In the genomic region with DNA sequence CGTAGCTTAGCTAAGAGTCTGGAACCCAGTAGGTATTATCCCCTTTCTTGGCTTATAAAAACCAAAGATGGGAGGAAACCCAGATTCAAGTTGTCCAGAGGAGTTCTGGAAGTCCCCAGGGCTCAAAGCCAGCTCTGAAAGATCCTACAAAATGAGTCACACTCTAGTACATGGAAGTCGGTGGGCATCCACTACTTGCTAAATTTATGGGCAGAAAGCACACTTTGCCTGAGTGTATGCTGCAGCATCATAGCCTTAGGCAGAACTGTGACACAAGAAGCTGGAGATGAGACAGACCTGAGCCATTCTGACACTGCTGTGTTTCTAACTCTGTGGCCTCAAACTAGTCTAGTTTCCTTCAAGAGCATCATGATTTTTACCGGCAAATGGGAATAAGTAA, we compare ENCODE assay signal across 26 cellular contexts.
DNase-seq lines count a peak whose midpoint lies in the region; ATAC-seq and TF ChIP-seq lines count a peak whose summit lies in the region.
"Had no signal": no experiment of that assay in that cellular context is flagged by ENCODE, and none has a peak within 500 bp of the region (broad histone marks: within the 10 kb centered on the region; RNA-seq: fewer than 3 reads in every experiment).

No MANE protein-coding gene starts in this region.

- no peak overlapping the region for H2AK9ac ChIP-seq in IMR-90 (replicated peaks; ENCODE audit: low read depth, low read length, poor library complexity)

- WGBS in IMR-90 (ENCODE audit: extremely low coverage in 2 of 2, insufficient read length in 1 of 2), 2 experiments = no CpG with 5 or more reads among the region's 3 CpGs
- 66 to 67% methylated on average over 2 to 3 of the region's 3 CpGs for WGBS in esophagus squamous epithelium, 2 donors

- H3K4me1 ChIP-seq in IMR-90 (ENCODE audit: control insufficient read depth, insufficient read depth, low read length) (no peaks in the 10 kb centered on the region), esophagus squamous epithelium (no peaks in the 10 kb centered on the region)
- H3K4me1 ChIP-seq: BLaER1 treated with 17β-estradiol and CSF1 and Interleukin-3, amounts not matched to agents 10 nM and 100 nM; Caco-2; heart right ventricle; left lung had no signal

- H3K56ac ChIP-seq in IMR-90 (ENCODE audit: extremely low read depth, insufficient read depth, low read length) = no peak overlapping the region

- ATAC-seq in IMR-90 (ENCODE audit: low read depth) (no peak), GM18867 (IDR thresholded peaks at IDR 0.05; ENCODE audit: unreplicated experiment) (no peak)
- ATAC-seq: activated CD8-positive, alpha-beta T cell treated with anti-CD3 and anti-CD28 coated beads for 36 hours; effector memory CD8-positive, alpha-beta T cell; HCT116; heart right ventricle; HepG2; left lung; naive thymus-derived CD8-positive, alpha-beta T cell had no signal

- TF ChIP-seq CTCF in AG04449 (IDR thresholded peaks at IDR 0.05; ENCODE audit: insufficient read depth, low read length, missing control alignments) = no peak
- no peak for TF ChIP-seq CTCF in IMR-90 (conservative IDR thresholded peaks at IDR 0.05; ENCODE audit: low read depth, low read length)
- TF ChIP-seq CTCF in brain microvascular endothelial cell (IDR thresholded peaks at IDR 0.05; ENCODE audit: low read depth, low read length, missing control alignments) = no peak
- TF ChIP-seq CTCF in foreskin fibroblast (IDR thresholded peaks at IDR 0.05; ENCODE audit: low read depth, low read length) = no peak
- no peak for TF ChIP-seq CTCF in esophagus squamous epithelium (IDR thresholded peaks at IDR 0.05)

- H2BK15ac ChIP-seq in IMR-90 (ENCODE audit: low read depth, low read length) = no peak overlapping the region

- intact Hi-C loops in IMR-90 (cut with micrococcal nuclease) = no loop called here
- intact Hi-C loops in esophagus squamous epithelium (cut with DNase I) = no loop called here

- no peak overlapping the region for H3K4ac ChIP-seq in IMR-90 (ENCODE audit: low read depth, low read length)

- H3K36me3 ChIP-seq in IMR-90 (ENCODE audit: control insufficient read depth, insufficient read depth, low read length) (no peaks in the 10 kb centered on the region), brain microvascular endothelial cell (replicated peaks) (no peaks in the 10 kb centered on the region), esophagus squamous epithelium (no peaks in the 10 kb centered on the region)
- H3K36me3 ChIP-seq: heart right ventricle, left lung had no signal

- H3K23ac ChIP-seq in IMR-90 (ENCODE audit: low read depth, low read length) = no peak overlapping the region

- CTCF ChIA-PET in AG04449 (lab: Yijun Ruan, JAX) = no interaction called here
- CTCF ChIA-PET in IMR-90 (lab: Yijun Ruan, JAX) = no interaction called here

- no peaks in the 10 kb centered on the region for H3K9me1 ChIP-seq in IMR-90 (ENCODE audit: insufficient read depth, low read length)

- no peak overlapping the region for H3K9ac ChIP-seq in IMR-90 (ENCODE audit: low read depth, low read length)
- H3K9ac ChIP-seq: BLaER1 treated with 17β-estradiol and CSF1 and Interleukin-3, amounts not matched to agents 10 nM and 100 nM had no signal

- no peak overlapping the region for H2BK120ac ChIP-seq in IMR-90 (ENCODE audit: low read depth, low read length)

- H3K9me3 ChIP-seq in IMR-90 (ENCODE audit: control insufficient read depth, insufficient read depth, low read length) (no peaks in the 10 kb centered on the region), esophagus squamous epithelium (no peaks in the 10 kb centered on the region)
- H3K9me3 ChIP-seq: BLaER1 treated with 17β-estradiol and CSF1 and Interleukin-3, amounts not matched to agents 10 nM and 100 nM; Caco-2; heart right ventricle; left lung had no signal

- no peak overlapping the region for H2BK20ac ChIP-seq in IMR-90 (ENCODE audit: low read depth, low read length)

- dilution Hi-C loops in IMR-90 (cut with HindIII; ENCODE audit: low sequenced_read_pairs, unreplicated experiment) = no loop called here

- H4K8ac ChIP-seq in IMR-90 (ENCODE audit: low read depth in 2 of 2, low read length in 2 of 2) = no peak overlapping the region

- no peaks in the 10 kb centered on the region for H4K20me1 ChIP-seq in IMR-90 (ENCODE audit: insufficient read depth, low read length)

- no peak overlapping the region for H2AFZ ChIP-seq in IMR-90 (replicated peaks; ENCODE audit: low read length, poor library complexity)

- in situ Hi-C loops in IMR-90 (cut with MboI; ENCODE audit: low sequenced_read_pairs) (no loop called here), brain microvascular endothelial cell (cut with HindIII; ENCODE audit: low pct_ligation_motif_present, low sequenced_read_pairs) (no loop called here), ACHN (cut with HindIII; ENCODE audit: low pct_ligation_motif_present, low pct_unique_long_range_greater_than_20kb, low sequenced_read_pairs) (no loop called here)

- POLR2A ChIA-PET in AG04449 (lab: Yijun Ruan, JAX) (no interaction called here), IMR-90 (lab: Charles Lee; ENCODE audit: unreplicated experiment) (no interaction called here)

- TF ChIP-seq POLR2A in IMR-90 (IDR thresholded peaks at IDR 0.05; ENCODE audit: low read depth, low read length) (no peak), esophagus squamous epithelium (IDR thresholded peaks at IDR 0.05) (no peak)

- no peak overlapping the region for H3K4me2 ChIP-seq in IMR-90 (ENCODE audit: low read depth, low read length)
- H3K4me2 ChIP-seq: BLaER1 treated with 17β-estradiol and CSF1 and Interleukin-3, amounts not matched to agents 10 nM and 100 nM had no signal

- H3K4me3 ChIP-seq in AG04449 (ENCODE audit: low read depth, low read length) = no peak overlapping the region
- H3K4me3 ChIP-seq in IMR-90 (ENCODE audit: insufficient read depth, low read depth, low read length) = no peak overlapping the region
- H3K4me3 ChIP-seq in brain microvascular endothelial cell (ENCODE audit: low read depth, low read length) = no peak overlapping the region
- no peak overlapping the region for H3K4me3 ChIP-seq in foreskin fibroblast (ENCODE audit: low read depth in 1 of 2, low read length in 2 of 2)
- no peak overlapping the region for H3K4me3 ChIP-seq in esophagus squamous epithelium
- H3K4me3 ChIP-seq: BLaER1 treated with 17β-estradiol and CSF1 and Interleukin-3, amounts not matched to agents 10 nM and 100 nM; coronary artery; heart right ventricle; left lung had no signal

- no peak overlapping the region for H2AK5ac ChIP-seq in IMR-90 (ENCODE audit: low read depth, low read length)

- peak; percentile 4 for DNase-seq in AG04449 (ENCODE audit: low read depth, low spot score)
- peak; percentile 5 for DNase-seq in IMR-90
- DNase-seq in brain microvascular endothelial cell = peak; percentile 28
- peak; percentile 2 to 9 for DNase-seq in foreskin fibroblast
- DNase-seq in ACHN = no peak
- no peak for DNase-seq in NCI-H2227 (lab: John Stamatoyannopoulos, UW; ENCODE audit: unreplicated experiment)
- DNase-seq in esophagus squamous epithelium (lab: John Stamatoyannopoulos, UW) = no peak
- DNase-seq: activated CD4-positive, alpha-beta T cell treated with anti-CD3 and anti-CD28 coated beads for 1 hour; activated CD8-positive, alpha-beta T cell treated with anti-CD3 and anti-CD28 coated beads for 36 hours; Caco-2; effector memory CD8-positive, alpha-beta T cell; heart right ventricle; left lung; naive thymus-derived CD8-positive, alpha-beta T cell; NCI-H1092 treated with DMSO at 0.1 percent for 48 hours; NCI-H2081; NCI-H510A; NK-92 treated with Interleukin-12 subunit alpha and Interleukin-12 subunit beta, amount 100 ng/mL, for 24 hours; small intestine; stimulated activated CD4-positive, alpha-beta T cell treated with anti-CD3 and anti-CD28 coated beads, Interleukin-2, amount 100 ng/mL, for 24 hours had no signal

- no peak overlapping the region for H4K5ac ChIP-seq in IMR-90 (ENCODE audit: low read depth, low read length)

- TF ChIP-seq RAD21 in IMR-90 (IDR thresholded peaks at IDR 0.05; ENCODE audit: low read length) = no peak

- H3K27me3 ChIP-seq in IMR-90 (ENCODE audit: control insufficient read depth, insufficient read depth, low read length) (no peaks in the 10 kb centered on the region), brain microvascular endothelial cell (replicated peaks) (no peaks in the 10 kb centered on the region), esophagus squamous epithelium (no peaks in the 10 kb centered on the region)
- H3K27me3 ChIP-seq: BLaER1 treated with 17β-estradiol and CSF1 and Interleukin-3, amounts not matched to agents 10 nM and 100 nM; heart right ventricle; left lung had no signal

- no peak overlapping the region for H4K91ac ChIP-seq in IMR-90 (ENCODE audit: insufficient read depth, low read depth, low read length)

- no peak overlapping the region for H2BK5ac ChIP-seq in IMR-90 (ENCODE audit: low read depth, low read length, poor library complexity, severe bottlenecking)

- no peak overlapping the region for H3K18ac ChIP-seq in IMR-90 (ENCODE audit: low read depth, low read length)

- BruUV-seq in IMR-90 (replicated peaks; lab: Mats Ljungman, UMichigan) = no TSS peak

- no peaks in the 10 kb centered on the region for H3K79me1 ChIP-seq in IMR-90 (ENCODE audit: low read depth in 1 of 2, low read length in 2 of 2)

- H3K27ac ChIP-seq in IMR-90 (ENCODE audit: insufficient read depth, low read length) = no peak overlapping the region
- no peak overlapping the region for H3K27ac ChIP-seq in brain microvascular endothelial cell
- no peak overlapping the region for H3K27ac ChIP-seq in esophagus squamous epithelium
- H3K27ac ChIP-seq: BLaER1 treated with 17β-estradiol and CSF1 and Interleukin-3, amounts not matched to agents 10 nM and 100 nM; coronary artery; heart right ventricle; HL-60; left lung had no signal

- H3K14ac ChIP-seq in IMR-90 (replicated peaks; ENCODE audit: low read depth, low read length) = no peak overlapping the region

TF ChIP-seq in IMR-90, 13 proteins besides CTCF, POLR2A, EP300 and RAD21 (continues in another document):
- TF ChIP-seq, protein P1, sequence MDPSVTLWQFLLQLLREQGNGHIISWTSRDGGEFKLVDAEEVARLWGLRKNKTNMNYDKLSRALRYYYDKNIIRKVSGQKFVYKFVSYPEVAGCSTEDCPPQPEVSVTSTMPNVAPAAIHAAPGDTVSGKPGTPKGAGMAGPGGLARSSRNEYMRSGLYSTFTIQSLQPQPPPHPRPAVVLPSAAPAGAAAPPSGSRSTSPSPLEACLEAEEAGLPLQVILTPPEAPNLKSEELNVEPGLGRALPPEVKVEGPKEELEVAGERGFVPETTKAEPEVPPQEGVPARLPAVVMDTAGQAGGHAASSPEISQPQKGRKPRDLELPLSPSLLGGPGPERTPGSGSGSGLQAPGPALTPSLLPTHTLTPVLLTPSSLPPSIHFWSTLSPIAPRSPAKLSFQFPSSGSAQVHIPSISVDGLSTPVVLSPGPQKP (IDR thresholded peaks at IDR 0.05; ENCODE audit: borderline replicate concordance, low read depth, low read length) = no peak
- no peak for TF ChIP-seq RFX5 (IDR thresholded peaks at IDR 0.05; ENCODE audit: low read depth, low read length)
- TF ChIP-seq MAFK (IDR thresholded peaks at IDR 0.05; ENCODE audit: low read depth, low read length) = no peak
- no peak for TF ChIP-seq RCOR1 (IDR thresholded peaks at IDR 0.05; ENCODE audit: insufficient replicate concordance, low read length)
- TF ChIP-seq CEBPB (IDR thresholded peaks at IDR 0.05; ENCODE audit: low read depth, low read length) = no peak
- TF ChIP-seq SMC3 (IDR thresholded peaks at IDR 0.05; ENCODE audit: low read depth, low read length) = no peak

Comparison
In these comparisons a context has a peak if more than half of its experiments do, and no peak if none do; other contexts are left out.
1. DNase-seq: peak in AG04449 (single experiment), IMR-90 (single experiment), brain microvascular endothelial cell (single experiment) and foreskin fibroblast (2 of 2); none in ACHN (single experiment), NCI-H2227 (single experiment) and esophagus squamous epithelium (single experiment).